In genomic region chr7:10707519-10707918, GRCh38 we compare ENCODE assay signal across 11 cellular contexts.
A peak's percentile ranks its signal among the peaks of the same experiment; 100 is the strongest.
DNase-seq lines count a peak whose midpoint lies in the region; ATAC-seq and TF ChIP-seq lines count a peak whose summit lies in the region.
"Had no signal": no experiment of that assay in that cellular context is flagged by ENCODE, and none has a peak within 500 bp of the region (broad histone marks: within the 10 kb centered on the region; RNA-seq: fewer than 3 reads in every experiment).

No MANE protein-coding gene starts in this region.

- DNase-seq in DMS 273 (lab: John Stamatoyannopoulos, UW; ENCODE audit: unreplicated experiment): peak; percentile 79
- DNase-seq in NCI-H69 (lab: John Stamatoyannopoulos, UW): peak; percentile 36
- DNase-seq in NCI-H524 treated with DMSO at 0.1 percent for 48 hours (lab: John Stamatoyannopoulos, UW): no peak
- DNase-seq in hepatic stellate cell (ENCODE audit: low spot score): no peak
- DNase-seq in 8988T: no peak
- no peak for DNase-seq in coronary artery (ENCODE audit: low spot score)
- DNase-seq: activated T-cell treated with anti-CD3 and anti-CD28 coated beads, Interleukin-2, amount 50 U/mL, for 48 hours; tibial artery had no signal

- no peak for TF ChIP-seq CTCF in coronary artery (IDR thresholded peaks at IDR 0.05)

- ATAC-seq in GM19397 (IDR thresholded peaks at IDR 0.05; ENCODE audit: unreplicated experiment) (peak; percentile 32), HG02884 (IDR thresholded peaks at IDR 0.05; ENCODE audit: unreplicated experiment) (peak; percentile 21)
- ATAC-seq: Panc1 had no signal

- H3K4me3 ChIP-seq in coronary artery: no peak overlapping the region
- H3K4me3 ChIP-seq: tibial artery had no signal

- H3K27ac ChIP-seq in coronary artery: no peak overlapping the region
- H3K27ac ChIP-seq: tibial artery had no signal

Comparison
In these comparisons a context has a peak if more than half of its experiments do, and no peak if none do; other contexts are left out.
1. DNase-seq: peak in DMS 273 (single experiment) and NCI-H69 (single experiment); none in NCI-H524 treated with DMSO at 0.1 percent for 48 hours (single experiment), hepatic stellate cell (single experiment), 8988T (single experiment) and coronary artery (single experiment).